In the genomic region with DNA sequence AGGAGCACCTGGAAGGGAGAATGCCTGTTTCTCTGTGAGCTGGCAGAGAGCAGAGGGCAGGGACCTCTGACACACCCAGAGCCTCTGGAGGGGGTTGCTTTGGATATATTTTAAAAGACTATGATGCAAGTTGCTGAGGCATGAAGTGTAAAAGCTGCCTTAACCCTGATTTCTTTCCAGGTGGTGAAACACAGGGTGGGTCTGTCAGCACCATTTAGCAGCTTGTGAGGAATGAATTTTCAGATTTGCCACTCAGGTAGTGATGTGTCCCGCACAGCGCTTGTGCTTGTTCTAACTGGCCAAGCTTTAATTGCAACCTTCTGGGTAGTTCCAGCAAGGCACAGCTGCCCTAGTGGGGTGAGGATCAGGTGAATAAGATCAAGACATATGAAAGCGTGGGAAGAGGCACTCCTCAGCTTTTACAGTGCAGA, we compare ENCODE assay signal across 15 cellular contexts.
DNase-seq lines count a peak whose midpoint lies in the region; ATAC-seq and TF ChIP-seq lines count a peak whose summit lies in the region.
"Had no signal": no experiment of that assay in that cellular context is flagged by ENCODE, and none has a peak within 500 bp of the region (broad histone marks: within the 10 kb centered on the region; RNA-seq: fewer than 3 reads in every experiment).

No MANE protein-coding gene starts in this region.

- H2BK5ac ChIP-seq in mesenchymal stem cell (ENCODE audit: low read depth, low read length, poor library complexity, severe bottlenecking) = peak overlapping the region; percentile 8

- H4K20me1 ChIP-seq in mammary epithelial cell (ENCODE audit: insufficient read depth, low read length) = no peaks in the 10 kb centered on the region

- no peak overlapping the region for H2AFZ ChIP-seq in mammary epithelial cell (ENCODE audit: low read depth, low read length)
- no peak overlapping the region for H2AFZ ChIP-seq in mesenchymal stem cell (ENCODE audit: low read depth, low read length)

- H3K4ac ChIP-seq in mesenchymal stem cell (ENCODE audit: low read depth in 1 of 2, low read length in 2 of 2) = peak overlapping the region; percentile 51 to 87

- dilution Hi-C loops in mammary epithelial cell (cut with HindIII; ENCODE audit: low sequenced_read_pairs) = loop anchor here (5.0 kb wide), 2 partner anchors 62 to 548 kb away; no protein-coding TSS in a partner anchor

- peak overlapping the region; percentile 96 to 99 (median 97) for H3K27ac Mint-ChIP-seq in IgD-negative memory B cell
- no peak overlapping the region for H3K27ac Mint-ChIP-seq in activated CD4-positive, alpha-beta T cell treated with anti-CD3 and anti-CD28 coated beads for 36 hours
- H3K27ac Mint-ChIP-seq: activated CD8-positive, alpha-beta T cell treated with anti-CD3 and anti-CD28 coated beads, Interleukin-2, amount 10 ng/mL, durations not matched to agents 7 days and 5 days; activated naive CD8-positive, alpha-beta T cell treated with anti-CD3 and anti-CD28 coated beads, Interleukin-2, amount 10 ng/mL, durations not matched to agents 7 days and 5 days; T-cell had no signal

- H3K4me3 ChIP-seq in AG04450 (ENCODE audit: low read depth, low read length) = no peak overlapping the region
- no peak overlapping the region for H3K4me3 ChIP-seq in mammary epithelial cell (replicated peaks in 1 of 3; ENCODE audit: insufficient read depth in 1 of 3, low read depth in 2 of 3, low read length in 3 of 3)
- H3K4me3 ChIP-seq in mesenchymal stem cell (ENCODE audit: insufficient read depth in 1 of 2, low read depth in 1 of 2, low read length in 2 of 2) = peak overlapping the region in 1 of 2 experiments; percentile 19
- no peak overlapping the region for H3K4me3 ChIP-seq in psoas muscle

- peak overlapping the region; percentile 97 for H2AK5ac ChIP-seq in mesenchymal stem cell (ENCODE audit: low read length, severe bottlenecking)

- no peak overlapping the region for H4K91ac ChIP-seq in mesenchymal stem cell (ENCODE audit: low read length)

- H3K4me3 Mint-ChIP-seq in IgD-negative memory B cell = peak overlapping the region in 3 of 4 donors; percentile 34 to 81 (median 80)
- H3K4me3 Mint-ChIP-seq in activated CD4-positive, alpha-beta T cell treated with anti-CD3 and anti-CD28 coated beads for 36 hours = no peak overlapping the region
- H3K4me3 Mint-ChIP-seq: activated CD8-positive, alpha-beta T cell treated with anti-CD3 and anti-CD28 coated beads, Interleukin-2, amount 10 ng/mL, durations not matched to agents 7 days and 5 days; activated naive CD8-positive, alpha-beta T cell treated with anti-CD3 and anti-CD28 coated beads, Interleukin-2, amount 10 ng/mL, durations not matched to agents 7 days and 5 days; effector memory CD8-positive, alpha-beta T cell; natural killer cell treated with Interleukin-12 subunit alpha and Interleukin-12 subunit beta and Interleukin-15 and Interleukin-18, amount 100 ng/mL, for 72 hours; T-cell had no signal

- peak overlapping the region; percentile 53 for H3K27ac ChIP-seq in AG04450 (ENCODE audit: low read depth, low read length)
- peak overlapping the region; percentile 85 for H3K27ac ChIP-seq in mammary epithelial cell (ENCODE audit: insufficient read depth, low read depth, low read length)
- H3K27ac ChIP-seq in mesenchymal stem cell (ENCODE audit: low read length, poor library complexity, severe bottlenecking) = peak overlapping the region; percentile 69
- no peak overlapping the region for H3K27ac ChIP-seq in psoas muscle

- no peaks in the 10 kb centered on the region for H3K9me3 ChIP-seq in AG04450 (ENCODE audit: control insufficient read depth, insufficient read depth, low read length)
- H3K9me3 ChIP-seq in mammary epithelial cell (replicated peaks; ENCODE audit: insufficient read depth, low read length) = no peaks in the 10 kb centered on the region
- no peaks in the 10 kb centered on the region for H3K9me3 ChIP-seq in mesenchymal stem cell (ENCODE audit: control insufficient read depth, low read length)
- H3K9me3 ChIP-seq in psoas muscle = no peaks in the 10 kb centered on the region

- DNase-seq in AG04450 (ENCODE audit: low read depth, low spot score) = no peak
- DNase-seq in mammary epithelial cell = peak; percentile 92
- no peak for DNase-seq in mesenchymal stem cell
- DNase-seq in activated gamma-delta T cell (lab: John Stamatoyannopoulos, UW) = no peak
- no peak for DNase-seq in OCI-M1 (lab: John Stamatoyannopoulos, UW)
- DNase-seq in psoas muscle = no peak
- no peak for DNase-seq in activated CD4-positive, alpha-beta T cell treated with anti-CD3 and anti-CD28 coated beads for 36 hours
- DNase-seq: activated CD8-positive, alpha-beta T cell treated with anti-CD3 and anti-CD28 coated beads, Interleukin-2, amount 10 ng/mL, durations not matched to agents 7 days and 5 days; activated naive CD8-positive, alpha-beta T cell treated with anti-CD3 and anti-CD28 coated beads, Interleukin-2, amount 10 ng/mL, durations not matched to agents 7 days and 5 days; AML-193; effector memory CD8-positive, alpha-beta T cell; stimulated activated naive CD4-positive, alpha-beta T cell treated with Interleukin-2 at 50 U/mL for 16 hours; T-cell had no signal

- H3K9ac ChIP-seq in mammary epithelial cell (ENCODE audit: insufficient read depth, low read length) (peak overlapping the region; percentile 65), mesenchymal stem cell (ENCODE audit: low read length) (peak overlapping the region; percentile 70)

- peaks cover 69% of the 10 kb centered on the region for H3K4me1 ChIP-seq in mammary epithelial cell (ENCODE audit: insufficient read depth, low read length)
- H3K4me1 ChIP-seq in mesenchymal stem cell (ENCODE audit: control insufficient read depth, insufficient read depth, low read depth, low read length) = peaks cover 38% of the 10 kb centered on the region
- peaks cover 3% of the 10 kb centered on the region for H3K4me1 ChIP-seq in psoas muscle

- POLR2A ChIA-PET in AG04450 (lab: Yijun Ruan, JAX) = no interaction called here
- POLR2A ChIA-PET in activated CD4-positive, alpha-beta T cell treated with anti-CD3 and anti-CD28 coated beads for 36 hours (lab: Charles Lee) = no interaction called here

- H3K27me3 ChIP-seq in AG04450 (ENCODE audit: control insufficient read depth, insufficient read depth, low read length) = no peaks in the 10 kb centered on the region
- no peaks in the 10 kb centered on the region for H3K27me3 ChIP-seq in mammary epithelial cell (ENCODE audit: insufficient read depth, low read length)
- no peaks in the 10 kb centered on the region for H3K27me3 ChIP-seq in mesenchymal stem cell (ENCODE audit: control insufficient read depth in 1 of 2, insufficient read depth in 1 of 2, low read length in 2 of 2)
- no peaks in the 10 kb centered on the region for H3K27me3 ChIP-seq in psoas muscle (ENCODE audit: insufficient read depth in 3 of 3, low read length in 2 of 3)

- peak overlapping the region in 1 of 2 experiments; percentile 49 for H2BK12ac ChIP-seq in mesenchymal stem cell (ENCODE audit: low read length in 2 of 2)

- peak overlapping the region; percentile 8 for H2BK120ac ChIP-seq in mesenchymal stem cell (ENCODE audit: low read depth, low read length)

- no peak overlapping the region for H3K14ac ChIP-seq in mesenchymal stem cell (ENCODE audit: low read length in 2 of 2)

- no peak for ATAC-seq in psoas muscle
- no peak for ATAC-seq in activated CD4-positive, alpha-beta T cell treated with anti-CD3 and anti-CD28 coated beads for 36 hours
- ATAC-seq: activated CD8-positive, alpha-beta T cell treated with anti-CD3 and anti-CD28 coated beads, Interleukin-2, amount 10 ng/mL, durations not matched to agents 7 days and 5 days; effector memory CD8-positive, alpha-beta T cell; natural killer cell treated with Interleukin-12 subunit alpha and Interleukin-12 subunit beta and Interleukin-15 and Interleukin-18, amount 100 ng/mL, for 72 hours; T-cell had no signal

- H3K4me2 ChIP-seq in mammary epithelial cell (ENCODE audit: insufficient read depth, low read depth, low read length) = peak overlapping the region; percentile 10
- H3K4me2 ChIP-seq in mesenchymal stem cell (ENCODE audit: low read length, poor library complexity, severe bottlenecking) = no peak overlapping the region

- H3K36me3 Mint-ChIP-seq in IgD-negative memory B cell = no peaks in the 10 kb centered on the region
- no peaks in the 10 kb centered on the region for H3K36me3 Mint-ChIP-seq in activated CD4-positive, alpha-beta T cell treated with anti-CD3 and anti-CD28 coated beads for 36 hours (ENCODE audit: low read depth)
- H3K36me3 Mint-ChIP-seq: natural killer cell treated with Interleukin-12 subunit alpha and Interleukin-12 subunit beta and Interleukin-15 and Interleukin-18, amount 100 ng/mL, for 72 hours; T-cell had no signal

- H3K79me2 ChIP-seq in mammary epithelial cell (ENCODE audit: insufficient read depth, low read length) = no peaks in the 10 kb centered on the region

- in situ Hi-C loops in mammary epithelial cell (cut with MboI; ENCODE audit: low sequenced_read_pairs in 2 of 2) = loop anchor here in 1 of 2 donors (10.0 to 25.0 kb wide), 2 partner anchors 221 to 558 kb away; a partner anchor contains a TSS

- peaks cover 4% of the 10 kb centered on the region for H3K79me1 ChIP-seq in mesenchymal stem cell (replicated peaks; ENCODE audit: low read length, poor library complexity, severe bottlenecking)

- peak overlapping the region; percentile 72 for H4K8ac ChIP-seq in mesenchymal stem cell (ENCODE audit: low read length)

- H2BK15ac ChIP-seq in mesenchymal stem cell (ENCODE audit: low read depth, poor library complexity, severe bottlenecking) = no peak overlapping the region

- no peaks in the 10 kb centered on the region for H3K9me3 Mint-ChIP-seq in IgD-negative memory B cell
- H3K9me3 Mint-ChIP-seq in activated CD4-positive, alpha-beta T cell treated with anti-CD3 and anti-CD28 coated beads for 36 hours (ENCODE audit: low read depth) = no peaks in the 10 kb centered on the region
- H3K9me3 Mint-ChIP-seq: activated naive CD8-positive, alpha-beta T cell treated with anti-CD3 and anti-CD28 coated beads, Interleukin-2, amount 10 ng/mL, durations not matched to agents 7 days and 5 days; effector memory CD8-positive, alpha-beta T cell; natural killer cell treated with Interleukin-12 subunit alpha and Interleukin-12 subunit beta and Interleukin-15 and Interleukin-18, amount 100 ng/mL, for 72 hours; T-cell had no signal

- peak overlapping the region in 1 of 2 experiments; percentile 28 for H3K23ac ChIP-seq in mesenchymal stem cell (ENCODE audit: low read length in 2 of 2)

- CTCF ChIA-PET in AG04450 (lab: Charles Lee) (interaction anchor here (2.0 kb wide), 1 partner anchor 140 kb away, joined by 5 read pairs; no protein-coding TSS in a partner anchor), mammary epithelial cell (lab: Charles Lee; ENCODE audit: low non-redundant PET) (interaction anchor here (0.6 kb wide), 1 partner anchor 147 kb away, joined by 7 read pairs; no protein-coding TSS in a partner anchor)
- CTCF ChIA-PET in activated CD4-positive, alpha-beta T cell treated with anti-CD3 and anti-CD28 coated beads for 36 hours (lab: Charles Lee) = interaction anchor here (0.7 to 1.7 kb wide), 4 partner anchors 75 to 568 kb away, joined by 3 to 7 read pairs (median 4); no protein-coding TSS in a partner anchor

- intact Hi-C loops in mammary epithelial cell (cut with micrococcal nuclease) = loop anchor here (1.0 to 10.0 kb wide), 6 partner anchors 89 to 771 kb away; a partner anchor contains a TSS
- intact Hi-C loops in psoas muscle (cut with DNase I) = no loop called here
- intact Hi-C loops in activated CD4-positive, alpha-beta T cell treated with anti-CD3 and anti-CD28 coated beads for 36 hours (cut with DNase I, micrococcal nuclease) = no loop called here

- peaks cover 40 to 49% (median 45%) of the 10 kb centered on the region in 3 donors for H3K4me1 Mint-ChIP-seq in IgD-negative memory B cell
- H3K4me1 Mint-ChIP-seq in activated CD4-positive, alpha-beta T cell treated with anti-CD3 and anti-CD28 coated beads for 36 hours = peaks cover 29% of the 10 kb centered on the region

- H3K18ac ChIP-seq in mesenchymal stem cell (ENCODE audit: low read depth in 1 of 2, low read length in 2 of 2) = peak overlapping the region in 1 of 2 experiments; percentile 88

- no TSS peak for BruUV-seq in mammary epithelial cell (replicated peaks; lab: Mats Ljungman, UMichigan)

- TF ChIP-seq CTCF in AG04450 (IDR thresholded peaks at IDR 0.05; ENCODE audit: low read depth, low read length) = no peak
- peak in 1 of 2 donors; percentile 14 for TF ChIP-seq CTCF in mammary epithelial cell (conservative IDR thresholded peaks at IDR 0.05 in 1 of 2, IDR thresholded peaks at IDR 0.05 in 1 of 2; ENCODE audit: extremely low read depth in 1 of 2, insufficient read depth in 1 of 2, low read depth in 1 of 2, low read length in 2 of 2)
- TF ChIP-seq CTCF in psoas muscle (IDR thresholded peaks at IDR 0.05) = no peak

- H3K36me3 ChIP-seq in mammary epithelial cell (ENCODE audit: insufficient read depth, low read length) (peaks cover 5% of the 10 kb centered on the region), mesenchymal stem cell (ENCODE audit: control insufficient read depth in 1 of 2, insufficient read depth in 2 of 2, low read depth in 1 of 2, low read length in 2 of 2) (peaks cover 10 to 26% of the 10 kb centered on the region in 2 experiments), psoas muscle (ENCODE audit: insufficient read depth in 1 of 2, low read depth in 1 of 2) (peaks cover 0 to 25% of the 10 kb centered on the region in 2 donors)

- 38% methylated on average over 3 of the region's 3 CpGs for WGBS in mammary epithelial cell (ENCODE audit: low coverage, missing lambda C conversion rate)
- 92% methylated on average over 2 of the region's 3 CpGs for WGBS in mesenchymal stem cell
- WGBS in psoas muscle, 3 donors = 91 to 92% (median 91%) methylated on average over 3 of the region's 3 CpGs

- H3K27me3 Mint-ChIP-seq in IgD-negative memory B cell = peaks cover 1% of the 10 kb centered on the region
- no peaks in the 10 kb centered on the region for H3K27me3 Mint-ChIP-seq in activated CD4-positive, alpha-beta T cell treated with anti-CD3 and anti-CD28 coated beads for 36 hours
- H3K27me3 Mint-ChIP-seq: activated naive CD8-positive, alpha-beta T cell treated with anti-CD3 and anti-CD28 coated beads, Interleukin-2, amount 10 ng/mL, durations not matched to agents 7 days and 5 days; effector memory CD8-positive, alpha-beta T cell; natural killer cell treated with Interleukin-12 subunit alpha and Interleukin-12 subunit beta and Interleukin-15 and Interleukin-18, amount 100 ng/mL, for 72 hours; T-cell had no signal
